In the genomic region with DNA sequence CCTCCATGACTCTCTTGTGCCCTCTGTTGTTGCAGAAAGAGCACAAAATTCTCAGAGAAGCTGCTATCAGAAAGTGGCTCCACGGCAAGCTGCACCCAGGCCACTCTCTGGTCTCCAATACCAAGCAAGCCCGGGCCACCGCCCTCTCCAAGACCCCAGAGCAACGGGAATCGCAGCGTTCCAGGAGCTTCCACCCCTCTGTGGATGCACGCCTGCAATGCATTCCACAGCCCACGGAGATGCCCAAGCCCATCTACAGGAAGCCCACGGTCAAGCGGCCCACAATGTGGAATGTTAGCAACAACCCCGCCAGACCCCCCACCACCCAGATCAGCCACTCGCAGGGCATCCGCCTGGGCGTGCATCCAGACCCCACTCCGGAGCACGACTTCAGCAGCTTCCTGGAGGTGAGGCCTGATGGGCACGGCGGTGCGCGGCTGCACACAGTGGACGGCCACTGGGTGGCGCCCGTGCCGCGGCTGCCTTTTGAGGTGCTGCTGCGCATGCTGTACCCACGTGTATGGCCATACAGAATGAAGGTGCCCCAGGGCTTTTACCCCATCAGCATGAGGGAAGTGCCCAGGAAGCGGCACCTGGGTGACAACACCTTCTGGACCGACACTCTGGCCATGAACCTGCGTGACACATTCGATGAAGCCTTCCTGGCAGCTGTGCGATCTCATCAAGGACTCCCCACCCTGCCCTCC, we compare ENCODE assay signal across 1 cellular context.
TF ChIP-seq lines count a peak whose summit lies in the region.

No MANE protein-coding gene starts in this region.

TF ChIP-seq in IMR-90, 13 proteins besides CTCF, POLR2A, EP300 and RAD21:
- TF ChIP-seq, protein P1, sequence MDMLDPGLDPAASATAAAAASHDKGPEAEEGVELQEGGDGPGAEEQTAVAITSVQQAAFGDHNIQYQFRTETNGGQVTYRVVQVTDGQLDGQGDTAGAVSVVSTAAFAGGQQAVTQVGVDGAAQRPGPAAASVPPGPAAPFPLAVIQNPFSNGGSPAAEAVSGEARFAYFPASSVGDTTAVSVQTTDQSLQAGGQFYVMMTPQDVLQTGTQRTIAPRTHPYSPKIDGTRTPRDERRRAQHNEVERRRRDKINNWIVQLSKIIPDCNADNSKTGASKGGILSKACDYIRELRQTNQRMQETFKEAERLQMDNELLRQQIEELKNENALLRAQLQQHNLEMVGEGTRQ (IDR thresholded peaks at IDR 0.05; ENCODE audit: low read depth, low read length): no peak
- no peak for TF ChIP-seq MAZ (IDR thresholded peaks at IDR 0.05; ENCODE audit: borderline replicate concordance, low read depth, low read length)
- TF ChIP-seq CEBPB (IDR thresholded peaks at IDR 0.05; ENCODE audit: low read depth, low read length): no peak
- TF ChIP-seq CHD1 (IDR thresholded peaks at IDR 0.05; ENCODE audit: low read depth, low read length): no peak
- TF ChIP-seq NFE2L2 (IDR thresholded peaks at IDR 0.05; ENCODE audit: low read depth, low read length): no peak
- no peak for TF ChIP-seq RFX5 (IDR thresholded peaks at IDR 0.05; ENCODE audit: low read depth, low read length)
- TF ChIP-seq MAFK (IDR thresholded peaks at IDR 0.05; ENCODE audit: low read depth, low read length): no peak
- peak; percentile 92 for TF ChIP-seq MXI1 (IDR thresholded peaks at IDR 0.05; ENCODE audit: borderline replicate concordance, low read depth, low read length)
- TF ChIP-seq RCOR1 (IDR thresholded peaks at IDR 0.05; ENCODE audit: insufficient replicate concordance, low read length): no peak
- no peak for TF ChIP-seq FOS (IDR thresholded peaks at IDR 0.05; ENCODE audit: low read depth, low read length)
- TF ChIP-seq, protein P2, sequence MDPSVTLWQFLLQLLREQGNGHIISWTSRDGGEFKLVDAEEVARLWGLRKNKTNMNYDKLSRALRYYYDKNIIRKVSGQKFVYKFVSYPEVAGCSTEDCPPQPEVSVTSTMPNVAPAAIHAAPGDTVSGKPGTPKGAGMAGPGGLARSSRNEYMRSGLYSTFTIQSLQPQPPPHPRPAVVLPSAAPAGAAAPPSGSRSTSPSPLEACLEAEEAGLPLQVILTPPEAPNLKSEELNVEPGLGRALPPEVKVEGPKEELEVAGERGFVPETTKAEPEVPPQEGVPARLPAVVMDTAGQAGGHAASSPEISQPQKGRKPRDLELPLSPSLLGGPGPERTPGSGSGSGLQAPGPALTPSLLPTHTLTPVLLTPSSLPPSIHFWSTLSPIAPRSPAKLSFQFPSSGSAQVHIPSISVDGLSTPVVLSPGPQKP (IDR thresholded peaks at IDR 0.05; ENCODE audit: borderline replicate concordance, low read depth, low read length): no peak
- peak; percentile 38 for TF ChIP-seq SMC3 (IDR thresholded peaks at IDR 0.05; ENCODE audit: low read depth, low read length)
